8 cellular contexts compared by ENCODE assay signal in the genomic region with DNA sequence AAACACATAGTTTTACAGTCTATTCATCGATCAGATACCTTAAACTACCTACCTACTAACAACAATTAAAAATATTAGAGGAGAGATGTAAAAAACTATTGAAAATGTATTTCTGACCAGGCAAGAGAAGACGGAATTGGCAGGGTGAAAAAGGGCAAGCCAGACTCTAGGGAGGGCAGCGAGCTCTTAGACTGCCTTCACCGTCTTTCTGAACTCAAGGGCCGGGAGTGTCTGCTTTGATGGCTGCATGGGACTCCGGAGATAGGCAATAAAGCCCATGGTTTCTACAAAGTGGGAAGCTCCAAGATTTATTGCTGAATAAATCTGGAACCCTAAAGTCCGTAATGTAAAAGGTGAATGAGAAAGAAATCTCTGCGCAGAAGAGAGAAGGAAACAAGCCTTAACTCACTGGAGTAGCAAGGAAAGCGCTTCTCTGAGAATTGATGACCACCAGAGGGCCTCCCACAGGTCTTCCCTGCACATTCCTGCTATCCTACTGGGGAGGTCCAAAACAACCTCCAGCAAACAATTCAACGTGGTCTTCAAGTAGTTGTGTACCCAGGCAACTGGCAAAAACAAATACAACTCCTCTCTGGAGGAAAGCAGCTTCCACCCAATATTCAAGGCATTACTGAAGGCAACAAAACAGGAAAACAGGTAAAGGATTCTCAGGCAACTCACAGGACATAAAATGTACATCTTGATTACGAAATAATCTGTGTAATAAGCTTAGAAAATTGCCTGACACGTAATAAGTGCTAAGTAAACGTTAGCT.
DNase-seq lines count a peak whose midpoint lies in the region; ATAC-seq and TF ChIP-seq lines count a peak whose summit lies in the region.

No MANE protein-coding gene starts in this region.

- POLR2A ChIA-PET in WTC11 (lab: Charles Lee) = no interaction called here

- no peak overlapping the region for H3K4me2 ChIP-seq in Loucy (ENCODE audit: low read depth, low read length, poor library complexity, severe bottlenecking)

- no peaks in the 10 kb centered on the region for H3K9me2 ChIP-seq in Loucy (replicated peaks; ENCODE audit: low read depth, low read length)

- peak; percentile 97 for ATAC-seq in WTC11

- H3K9me3 ChIP-seq in Loucy (ENCODE audit: insufficient read depth, low read depth, low read length) = no peaks in the 10 kb centered on the region

- H3K36me3 ChIP-seq in Loucy (ENCODE audit: insufficient read depth, low read length) = no peaks in the 10 kb centered on the region

- CTCF ChIA-PET in WTC11 (lab: Charles Lee) = interaction anchor here (0.6 to 1.9 kb wide), 16 partner anchors 9 to 446 kb away, joined by 3 to 20 read pairs (median 4); no protein-coding TSS in a partner anchor

- DNase-seq in DMS 273 treated with DMSO at 0.1 percent for 48 hours (lab: John Stamatoyannopoulos, UW) (peak; percentile 33), WTC11 (ENCODE audit: low spot score) (peak; percentile 64), kidney tubule cell (ENCODE audit: low spot score) (peak; percentile 53), posterior vena cava (ENCODE audit: low spot score) (no peak), CD1c-positive myeloid dendritic cell (ENCODE audit: extremely low spot score) (no peak), CD14-positive monocyte (ENCODE audit: low spot score) (no peak), middle frontal gyrus (ENCODE audit: extremely low spot score, low spot score) (no peak)

- H3K79me2 ChIP-seq in Loucy (ENCODE audit: insufficient read depth, low read length) = no peaks in the 10 kb centered on the region

- H3K9me3 Mint-ChIP-seq in WTC11 = no peaks in the 10 kb centered on the region
- H3K9me3 Mint-ChIP-seq in CD14-positive monocyte = peaks cover 0 to 2% (median 0%) of the 10 kb centered on the region in 7 donors

- H3K4me3 Mint-ChIP-seq in WTC11 (no peak overlapping the region), CD14-positive monocyte (no peak overlapping the region)

- H4K20me1 ChIP-seq in Loucy (ENCODE audit: insufficient read depth, low read length, poor library complexity, severe bottlenecking) = no peaks in the 10 kb centered on the region

- no peaks in the 10 kb centered on the region for H3K36me3 Mint-ChIP-seq in WTC11
- no peaks in the 10 kb centered on the region for H3K36me3 Mint-ChIP-seq in CD14-positive monocyte

- H3K9ac ChIP-seq in Loucy (ENCODE audit: low read depth, low read length, poor library complexity, severe bottlenecking) = no peak overlapping the region

- H3K4me1 Mint-ChIP-seq in WTC11 (peaks cover 9% of the 10 kb centered on the region), CD14-positive monocyte (no peaks in the 10 kb centered on the region)

- H3K27ac Mint-ChIP-seq in WTC11 (no peak overlapping the region), CD14-positive monocyte (no peak overlapping the region)

- no peak overlapping the region for H3K4me3 ChIP-seq in Loucy (ENCODE audit: low read length, poor library complexity, severe bottlenecking)

- no peaks in the 10 kb centered on the region for H3F3A ChIP-seq in Loucy (ENCODE audit: low read depth)

- TF ChIP-seq CTCF in Loucy (conservative IDR thresholded peaks at IDR 0.05; ENCODE audit: low read length) (peak; percentile 67), WTC11 (IDR thresholded peaks at IDR 0.05) (peak; percentile 39; the same call in 1 of the 2 replicates), CD14-positive monocyte (IDR thresholded peaks at IDR 0.05) (no peak)

- intact Hi-C loops in posterior vena cava (cut with DNase I) (no loop called here), CD14-positive monocyte (cut with micrococcal nuclease) (no loop called here)

- no peaks in the 10 kb centered on the region for H3K4me1 ChIP-seq in Loucy (ENCODE audit: insufficient read depth, low read length, poor library complexity, severe bottlenecking)

- no peak overlapping the region for H2AFZ ChIP-seq in Loucy (ENCODE audit: low read length)

- H3K27me3 Mint-ChIP-seq in WTC11 (ENCODE audit: low read depth) = no peaks in the 10 kb centered on the region
- peaks cover 1 to 3% (median 2%) of the 10 kb centered on the region in 3 donors for H3K27me3 Mint-ChIP-seq in CD14-positive monocyte (ENCODE audit: low read depth in 3 of 3)

- H3K27me3 ChIP-seq in Loucy (ENCODE audit: insufficient read depth, low read length, poor library complexity, severe bottlenecking) = no peaks in the 10 kb centered on the region

TF ChIP-seq in WTC11, 78 proteins besides CTCF, POLR2A, EP300 and RAD21:
- peak; percentile 62; the same call in 1 of the 2 replicates for TF ChIP-seq TEAD1 (CRISPR knock-in tag; IDR thresholded peaks at IDR 0.05)
- TF ChIP-seq, protein P1, sequence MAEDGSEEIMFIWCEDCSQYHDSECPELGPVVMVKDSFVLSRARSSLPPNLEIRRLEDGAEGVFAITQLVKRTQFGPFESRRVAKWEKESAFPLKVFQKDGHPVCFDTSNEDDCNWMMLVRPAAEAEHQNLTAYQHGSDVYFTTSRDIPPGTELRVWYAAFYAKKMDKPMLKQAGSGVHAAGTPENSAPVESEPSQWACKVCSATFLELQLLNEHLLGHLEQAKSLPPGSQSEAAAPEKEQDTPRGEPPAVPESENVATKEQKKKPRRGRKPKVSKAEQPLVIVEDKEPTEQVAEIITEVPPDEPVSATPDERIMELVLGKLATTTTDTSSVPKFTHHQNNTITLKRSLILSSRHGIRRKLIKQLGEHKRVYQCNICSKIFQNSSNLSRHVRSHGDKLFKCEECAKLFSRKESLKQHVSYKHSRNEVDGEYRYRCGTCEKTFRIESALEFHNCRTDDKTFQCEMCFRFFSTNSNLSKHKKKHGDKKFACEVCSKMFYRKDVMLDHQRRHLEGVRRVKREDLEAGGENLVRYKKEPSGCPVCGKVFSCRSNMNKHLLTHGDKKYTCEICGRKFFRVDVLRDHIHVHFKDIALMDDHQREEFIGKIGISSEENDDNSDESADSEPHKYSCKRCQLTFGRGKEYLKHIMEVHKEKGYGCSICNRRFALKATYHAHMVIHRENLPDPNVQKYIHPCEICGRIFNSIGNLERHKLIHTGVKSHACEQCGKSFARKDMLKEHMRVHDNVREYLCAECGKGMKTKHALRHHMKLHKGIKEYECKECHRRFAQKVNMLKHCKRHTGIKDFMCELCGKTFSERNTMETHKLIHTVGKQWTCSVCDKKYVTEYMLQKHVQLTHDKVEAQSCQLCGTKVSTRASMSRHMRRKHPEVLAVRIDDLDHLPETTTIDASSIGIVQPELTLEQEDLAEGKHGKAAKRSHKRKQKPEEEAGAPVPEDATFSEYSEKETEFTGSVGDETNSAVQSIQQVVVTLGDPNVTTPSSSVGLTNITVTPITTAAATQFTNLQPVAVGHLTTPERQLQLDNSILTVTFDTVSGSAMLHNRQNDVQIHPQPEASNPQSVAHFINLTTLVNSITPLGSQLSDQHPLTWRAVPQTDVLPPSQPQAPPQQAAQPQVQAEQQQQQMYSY (CRISPR knock-in tag; IDR thresholded peaks at IDR 0.05) = no peak
- 0 out of 2 replicates have a peak, but pooled peaks have one; percentile 48 for TF ChIP-seq TEAD4 (CRISPR knock-in tag; IDR thresholded peaks at IDR 0.05)
TF ChIP-seq in WTC11: peak in this region for 2.

Comparison
In these comparisons a context has a peak if more than half of its experiments do, and no peak if none do; other contexts are left out.
1. DNase-seq: peak in DMS 273 treated with DMSO at 0.1 percent for 48 hours (single experiment), WTC11 (single experiment) and kidney tubule cell (single experiment); none in posterior vena cava (single experiment), CD1c-positive myeloid dendritic cell (single experiment), CD14-positive monocyte (single experiment) and middle frontal gyrus (single experiment).